ENCODE assay signal across 1 cellular context in the genomic region with DNA sequence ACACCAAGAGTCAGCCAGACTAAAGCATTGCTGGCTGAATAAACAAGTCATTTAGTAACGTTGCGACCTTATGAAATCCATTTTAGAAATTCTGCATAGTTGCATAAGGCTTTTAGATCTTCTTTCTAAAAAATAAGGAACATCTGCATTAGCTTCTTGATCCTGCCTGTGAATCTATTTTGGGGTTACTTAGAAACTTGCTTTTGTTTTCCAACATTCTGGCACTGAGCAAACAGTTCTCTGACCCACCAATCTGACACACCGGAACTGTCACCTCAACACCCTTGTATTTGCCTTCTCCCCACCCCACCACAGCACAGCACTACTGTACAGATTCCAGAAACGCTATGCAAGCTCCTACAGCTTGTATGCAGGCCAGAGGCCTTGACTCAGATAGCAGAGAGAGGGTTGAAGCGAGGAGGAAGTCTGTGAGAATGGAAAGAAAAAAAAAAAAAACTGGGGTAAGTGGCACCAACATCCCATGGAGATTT.
A peak's percentile ranks its signal among the peaks of the same experiment; 100 is the strongest.
TF ChIP-seq lines count a peak whose summit lies in the region.

No MANE protein-coding gene starts in this region.

TF ChIP-seq in HepG2, 621 proteins besides CTCF, POLR2A, EP300 and RAD21 (continued from another document and continues in another):
- TF ChIP-seq SYNCRIP (IDR thresholded peaks at IDR 0.05; ENCODE audit: insufficient read depth, low read depth, low read length) (no peak), MXI1 (IDR thresholded peaks at IDR 0.05; ENCODE audit: borderline replicate concordance, low read depth, low read length) (no peak; the same call in 2 of the 3 replicates), ZNF451 (CRISPR knock-in tag; IDR thresholded peaks at IDR 0.05) (no peak), AKAP8 (CRISPR knock-in tag; IDR thresholded peaks at IDR 0.05) (no peak), KLF13 (CRISPR knock-in tag; IDR thresholded peaks at IDR 0.05) (no peak), ZNF619 (CRISPR knock-in tag; IDR thresholded peaks at IDR 0.05) (no peak), ZBTB7B (CRISPR knock-in tag; IDR thresholded peaks at IDR 0.05) (peak; percentile 81; the same call in 1 of the 2 replicates), SRF (IDR thresholded peaks at IDR 0.05; ENCODE audit: low read depth, low read length) (no peak), SOX13 (IDR thresholded peaks at IDR 0.05) (peak; percentile 74), SOX13 (CRISPR knock-in tag; conservative IDR thresholded peaks at IDR 0.05 in 1 of 2, IDR thresholded peaks at IDR 0.05 in 1 of 2) (peak in 1 of 2 experiments; percentile 84; a peak in 2 of 4 replicates), NR2F2 (IDR thresholded peaks at IDR 0.05; ENCODE audit: borderline replicate concordance, low read depth) (no peak), ZFYVE20 (CRISPR knock-in tag; IDR thresholded peaks at IDR 0.05; ENCODE audit: borderline replicate concordance, low read depth) (no peak), HMG20B (CRISPR knock-in tag; conservative IDR thresholded peaks at IDR 0.05) (peak; percentile 70; the same call in 1 of the 2 replicates), RFX1 (IDR thresholded peaks at IDR 0.05) (no peak), GPN1 (CRISPR knock-in tag; IDR thresholded peaks at IDR 0.05; ENCODE audit: borderline replicate concordance) (no peak), KDM5A (IDR thresholded peaks at IDR 0.05; ENCODE audit: borderline replicate concordance, low read length) (no peak), RBM39 (IDR thresholded peaks at IDR 0.05; ENCODE audit: low read depth, low read length, poor library complexity, severe bottlenecking) (no peak), ZNF20 (CRISPR knock-in tag; IDR thresholded peaks at IDR 0.05) (no peak), ZNF282 (IDR thresholded peaks at IDR 0.05; ENCODE audit: partially characterized antibody) (no peak), ZNF251 (CRISPR knock-in tag; IDR thresholded peaks at IDR 0.05) (no peak)
- TF ChIP-seq, protein P1, sequence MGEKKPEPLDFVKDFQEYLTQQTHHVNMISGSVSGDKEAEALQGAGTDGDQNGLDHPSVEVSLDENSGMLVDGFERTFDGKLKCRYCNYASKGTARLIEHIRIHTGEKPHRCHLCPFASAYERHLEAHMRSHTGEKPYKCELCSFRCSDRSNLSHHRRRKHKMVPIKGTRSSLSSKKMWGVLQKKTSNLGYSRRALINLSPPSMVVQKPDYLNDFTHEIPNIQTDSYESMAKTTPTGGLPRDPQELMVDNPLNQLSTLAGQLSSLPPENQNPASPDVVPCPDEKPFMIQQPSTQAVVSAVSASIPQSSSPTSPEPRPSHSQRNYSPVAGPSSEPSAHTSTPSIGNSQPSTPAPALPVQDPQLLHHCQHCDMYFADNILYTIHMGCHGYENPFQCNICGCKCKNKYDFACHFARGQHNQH (CRISPR knock-in tag; IDR thresholded peaks at IDR 0.05), result peak; percentile 99
- TF ChIP-seq, protein P2, sequence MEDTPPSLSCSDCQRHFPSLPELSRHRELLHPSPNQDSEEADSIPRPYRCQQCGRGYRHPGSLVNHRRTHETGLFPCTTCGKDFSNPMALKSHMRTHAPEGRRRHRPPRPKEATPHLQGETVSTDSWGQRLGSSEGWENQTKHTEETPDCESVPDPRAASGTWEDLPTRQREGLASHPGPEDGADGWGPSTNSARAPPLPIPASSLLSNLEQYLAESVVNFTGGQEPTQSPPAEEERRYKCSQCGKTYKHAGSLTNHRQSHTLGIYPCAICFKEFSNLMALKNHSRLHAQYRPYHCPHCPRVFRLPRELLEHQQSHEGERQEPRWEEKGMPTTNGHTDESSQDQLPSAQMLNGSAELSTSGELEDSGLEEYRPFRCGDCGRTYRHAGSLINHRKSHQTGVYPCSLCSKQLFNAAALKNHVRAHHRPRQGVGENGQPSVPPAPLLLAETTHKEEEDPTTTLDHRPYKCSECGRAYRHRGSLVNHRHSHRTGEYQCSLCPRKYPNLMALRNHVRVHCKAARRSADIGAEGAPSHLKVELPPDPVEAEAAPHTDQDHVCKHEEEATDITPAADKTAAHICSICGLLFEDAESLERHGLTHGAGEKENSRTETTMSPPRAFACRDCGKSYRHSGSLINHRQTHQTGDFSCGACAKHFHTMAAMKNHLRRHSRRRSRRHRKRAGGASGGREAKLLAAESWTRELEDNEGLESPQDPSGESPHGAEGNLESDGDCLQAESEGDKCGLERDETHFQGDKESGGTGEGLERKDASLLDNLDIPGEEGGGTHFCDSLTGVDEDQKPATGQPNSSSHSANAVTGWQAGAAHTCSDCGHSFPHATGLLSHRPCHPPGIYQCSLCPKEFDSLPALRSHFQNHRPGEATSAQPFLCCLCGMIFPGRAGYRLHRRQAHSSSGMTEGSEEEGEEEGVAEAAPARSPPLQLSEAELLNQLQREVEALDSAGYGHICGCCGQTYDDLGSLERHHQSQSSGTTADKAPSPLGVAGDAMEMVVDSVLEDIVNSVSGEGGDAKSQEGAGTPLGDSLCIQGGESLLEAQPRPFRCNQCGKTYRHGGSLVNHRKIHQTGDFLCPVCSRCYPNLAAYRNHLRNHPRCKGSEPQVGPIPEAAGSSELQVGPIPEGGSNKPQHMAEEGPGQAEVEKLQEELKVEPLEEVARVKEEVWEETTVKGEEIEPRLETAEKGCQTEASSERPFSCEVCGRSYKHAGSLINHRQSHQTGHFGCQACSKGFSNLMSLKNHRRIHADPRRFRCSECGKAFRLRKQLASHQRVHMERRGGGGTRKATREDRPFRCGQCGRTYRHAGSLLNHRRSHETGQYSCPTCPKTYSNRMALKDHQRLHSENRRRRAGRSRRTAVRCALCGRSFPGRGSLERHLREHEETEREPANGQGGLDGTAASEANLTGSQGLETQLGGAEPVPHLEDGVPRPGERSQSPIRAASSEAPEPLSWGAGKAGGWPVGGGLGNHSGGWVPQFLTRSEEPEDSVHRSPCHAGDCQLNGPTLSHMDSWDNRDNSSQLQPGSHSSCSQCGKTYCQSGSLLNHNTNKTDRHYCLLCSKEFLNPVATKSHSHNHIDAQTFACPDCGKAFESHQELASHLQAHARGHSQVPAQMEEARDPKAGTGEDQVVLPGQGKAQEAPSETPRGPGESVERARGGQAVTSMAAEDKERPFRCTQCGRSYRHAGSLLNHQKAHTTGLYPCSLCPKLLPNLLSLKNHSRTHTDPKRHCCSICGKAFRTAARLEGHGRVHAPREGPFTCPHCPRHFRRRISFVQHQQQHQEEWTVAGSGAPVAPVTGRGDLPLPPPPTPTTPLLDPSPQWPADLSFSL (CRISPR knock-in tag; IDR thresholded peaks at IDR 0.05), result peak; percentile 60; the same call in 1 of the 2 replicates
- TF ChIP-seq, protein P3, sequence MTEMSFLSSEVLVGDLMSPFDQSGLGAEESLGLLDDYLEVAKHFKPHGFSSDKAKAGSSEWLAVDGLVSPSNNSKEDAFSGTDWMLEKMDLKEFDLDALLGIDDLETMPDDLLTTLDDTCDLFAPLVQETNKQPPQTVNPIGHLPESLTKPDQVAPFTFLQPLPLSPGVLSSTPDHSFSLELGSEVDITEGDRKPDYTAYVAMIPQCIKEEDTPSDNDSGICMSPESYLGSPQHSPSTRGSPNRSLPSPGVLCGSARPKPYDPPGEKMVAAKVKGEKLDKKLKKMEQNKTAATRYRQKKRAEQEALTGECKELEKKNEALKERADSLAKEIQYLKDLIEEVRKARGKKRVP (CRISPR knock-in tag; IDR thresholded peaks at IDR 0.05), result peak in 1 of 2 experiments; percentile 46; a peak in 1 of 4 replicates
- TF ChIP-seq, protein P4, sequence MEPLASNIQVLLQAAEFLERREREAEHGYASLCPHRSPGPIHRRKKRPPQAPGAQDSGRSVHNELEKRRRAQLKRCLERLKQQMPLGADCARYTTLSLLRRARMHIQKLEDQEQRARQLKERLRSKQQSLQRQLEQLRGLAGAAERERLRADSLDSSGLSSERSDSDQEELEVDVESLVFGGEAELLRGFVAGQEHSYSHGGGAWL (CRISPR knock-in tag; IDR thresholded peaks at IDR 0.05), result no peak
- TF ChIP-seq, protein P5, sequence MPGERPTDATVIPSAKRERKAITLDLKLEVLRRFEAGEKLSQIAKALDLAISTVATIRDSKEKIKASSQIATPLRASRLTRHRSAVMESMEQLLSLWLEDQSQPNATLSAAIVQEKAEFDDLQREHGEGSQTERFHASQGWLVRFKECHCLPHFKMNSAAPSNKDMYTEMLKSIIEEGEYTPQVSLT (CRISPR knock-in tag; IDR thresholded peaks at IDR 0.05; ENCODE audit: borderline replicate concordance, low read depth), result no peak
- TF ChIP-seq, protein P6, sequence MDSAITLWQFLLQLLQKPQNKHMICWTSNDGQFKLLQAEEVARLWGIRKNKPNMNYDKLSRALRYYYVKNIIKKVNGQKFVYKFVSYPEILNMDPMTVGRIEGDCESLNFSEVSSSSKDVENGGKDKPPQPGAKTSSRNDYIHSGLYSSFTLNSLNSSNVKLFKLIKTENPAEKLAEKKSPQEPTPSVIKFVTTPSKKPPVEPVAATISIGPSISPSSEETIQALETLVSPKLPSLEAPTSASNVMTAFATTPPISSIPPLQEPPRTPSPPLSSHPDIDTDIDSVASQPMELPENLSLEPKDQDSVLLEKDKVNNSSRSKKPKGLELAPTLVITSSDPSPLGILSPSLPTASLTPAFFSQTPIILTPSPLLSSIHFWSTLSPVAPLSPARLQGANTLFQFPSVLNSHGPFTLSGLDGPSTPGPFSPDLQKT (CRISPR knock-in tag; IDR thresholded peaks at IDR 0.05; ENCODE audit: borderline replicate concordance), result no peak
- TF ChIP-seq, protein P7, sequence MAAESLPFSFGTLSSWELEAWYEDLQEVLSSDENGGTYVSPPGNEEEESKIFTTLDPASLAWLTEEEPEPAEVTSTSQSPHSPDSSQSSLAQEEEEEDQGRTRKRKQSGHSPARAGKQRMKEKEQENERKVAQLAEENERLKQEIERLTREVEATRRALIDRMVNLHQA (CRISPR knock-in tag; IDR thresholded peaks at IDR 0.05), result no peak
- TF ChIP-seq, protein P8, sequence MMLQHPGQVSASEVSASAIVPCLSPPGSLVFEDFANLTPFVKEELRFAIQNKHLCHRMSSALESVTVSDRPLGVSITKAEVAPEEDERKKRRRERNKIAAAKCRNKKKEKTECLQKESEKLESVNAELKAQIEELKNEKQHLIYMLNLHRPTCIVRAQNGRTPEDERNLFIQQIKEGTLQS (CRISPR knock-in tag; IDR thresholded peaks at IDR 0.05), result 0 out of 2 replicates have a peak, but pooled peaks have one; percentile 52
- TF ChIP-seq, protein P9, sequence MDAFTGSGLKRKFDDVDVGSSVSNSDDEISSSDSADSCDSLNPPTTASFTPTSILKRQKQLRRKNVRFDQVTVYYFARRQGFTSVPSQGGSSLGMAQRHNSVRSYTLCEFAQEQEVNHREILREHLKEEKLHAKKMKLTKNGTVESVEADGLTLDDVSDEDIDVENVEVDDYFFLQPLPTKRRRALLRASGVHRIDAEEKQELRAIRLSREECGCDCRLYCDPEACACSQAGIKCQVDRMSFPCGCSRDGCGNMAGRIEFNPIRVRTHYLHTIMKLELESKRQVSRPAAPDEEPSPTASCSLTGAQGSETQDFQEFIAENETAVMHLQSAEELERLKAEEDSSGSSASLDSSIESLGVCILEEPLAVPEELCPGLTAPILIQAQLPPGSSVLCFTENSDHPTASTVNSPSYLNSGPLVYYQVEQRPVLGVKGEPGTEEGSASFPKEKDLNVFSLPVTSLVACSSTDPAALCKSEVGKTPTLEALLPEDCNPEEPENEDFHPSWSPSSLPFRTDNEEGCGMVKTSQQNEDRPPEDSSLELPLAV (CRISPR knock-in tag; conservative IDR thresholded peaks at IDR 0.05; ENCODE audit: low read depth), result no peak
- TF ChIP-seq, protein P10, sequence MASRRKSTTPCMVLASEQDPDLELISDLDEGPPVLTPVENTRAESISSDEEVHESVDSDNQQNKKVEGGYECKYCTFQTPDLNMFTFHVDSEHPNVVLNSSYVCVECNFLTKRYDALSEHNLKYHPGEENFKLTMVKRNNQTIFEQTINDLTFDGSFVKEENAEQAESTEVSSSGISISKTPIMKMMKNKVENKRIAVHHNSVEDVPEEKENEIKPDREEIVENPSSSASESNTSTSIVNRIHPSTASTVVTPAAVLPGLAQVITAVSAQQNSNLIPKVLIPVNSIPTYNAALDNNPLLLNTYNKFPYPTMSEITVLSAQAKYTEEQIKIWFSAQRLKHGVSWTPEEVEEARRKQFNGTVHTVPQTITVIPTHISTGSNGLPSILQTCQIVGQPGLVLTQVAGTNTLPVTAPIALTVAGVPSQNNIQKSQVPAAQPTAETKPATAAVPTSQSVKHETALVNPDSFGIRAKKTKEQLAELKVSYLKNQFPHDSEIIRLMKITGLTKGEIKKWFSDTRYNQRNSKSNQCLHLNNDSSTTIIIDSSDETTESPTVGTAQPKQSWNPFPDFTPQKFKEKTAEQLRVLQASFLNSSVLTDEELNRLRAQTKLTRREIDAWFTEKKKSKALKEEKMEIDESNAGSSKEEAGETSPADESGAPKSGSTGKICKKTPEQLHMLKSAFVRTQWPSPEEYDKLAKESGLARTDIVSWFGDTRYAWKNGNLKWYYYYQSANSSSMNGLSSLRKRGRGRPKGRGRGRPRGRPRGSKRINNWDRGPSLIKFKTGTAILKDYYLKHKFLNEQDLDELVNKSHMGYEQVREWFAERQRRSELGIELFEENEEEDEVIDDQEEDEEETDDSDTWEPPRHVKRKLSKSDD (CRISPR knock-in tag; IDR thresholded peaks at IDR 0.05; ENCODE audit: low read depth), result no peak
- TF ChIP-seq, protein P11, sequence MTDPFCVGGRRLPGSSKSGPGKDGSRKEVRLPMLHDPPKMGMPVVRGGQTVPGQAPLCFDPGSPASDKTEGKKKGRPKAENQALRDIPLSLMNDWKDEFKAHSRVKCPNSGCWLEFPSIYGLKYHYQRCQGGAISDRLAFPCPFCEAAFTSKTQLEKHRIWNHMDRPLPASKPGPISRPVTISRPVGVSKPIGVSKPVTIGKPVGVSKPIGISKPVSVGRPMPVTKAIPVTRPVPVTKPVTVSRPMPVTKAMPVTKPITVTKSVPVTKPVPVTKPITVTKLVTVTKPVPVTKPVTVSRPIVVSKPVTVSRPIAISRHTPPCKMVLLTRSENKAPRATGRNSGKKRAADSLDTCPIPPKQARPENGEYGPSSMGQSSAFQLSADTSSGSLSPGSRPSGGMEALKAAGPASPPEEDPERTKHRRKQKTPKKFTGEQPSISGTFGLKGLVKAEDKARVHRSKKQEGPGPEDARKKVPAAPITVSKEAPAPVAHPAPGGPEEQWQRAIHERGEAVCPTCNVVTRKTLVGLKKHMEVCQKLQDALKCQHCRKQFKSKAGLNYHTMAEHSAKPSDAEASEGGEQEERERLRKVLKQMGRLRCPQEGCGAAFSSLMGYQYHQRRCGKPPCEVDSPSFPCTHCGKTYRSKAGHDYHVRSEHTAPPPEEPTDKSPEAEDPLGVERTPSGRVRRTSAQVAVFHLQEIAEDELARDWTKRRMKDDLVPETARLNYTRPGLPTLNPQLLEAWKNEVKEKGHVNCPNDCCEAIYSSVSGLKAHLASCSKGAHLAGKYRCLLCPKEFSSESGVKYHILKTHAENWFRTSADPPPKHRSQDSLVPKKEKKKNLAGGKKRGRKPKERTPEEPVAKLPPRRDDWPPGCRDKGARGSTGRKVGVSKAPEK (CRISPR knock-in tag; IDR thresholded peaks at IDR 0.05; ENCODE audit: borderline replicate concordance), result peak; percentile 77; the same call in 1 of the 2 replicates
